22 cellular contexts compared by ENCODE assay signal in the genomic region with DNA sequence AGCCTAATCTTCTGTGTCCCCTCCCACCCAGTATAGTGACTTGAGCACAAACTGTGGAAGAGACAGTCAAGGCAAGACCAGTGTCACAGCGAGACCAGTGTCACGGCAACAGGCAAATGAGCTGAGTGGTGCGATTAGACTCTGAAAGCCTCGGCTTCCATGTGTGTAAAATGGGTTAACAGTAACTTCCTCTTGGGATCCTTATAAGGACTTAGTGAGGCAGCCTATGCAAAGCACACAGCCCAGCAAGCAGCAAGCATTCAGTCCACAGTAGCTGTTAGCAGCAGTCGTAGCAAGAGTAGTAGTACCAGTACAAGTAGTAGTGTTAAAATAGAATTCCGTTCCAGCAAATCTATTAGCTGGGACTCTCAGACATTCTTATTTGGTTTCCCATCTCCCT.
"Had no signal": no experiment of that assay in that cellular context is flagged by ENCODE, and none has a peak within 500 bp of the region (broad histone marks: within the 10 kb centered on the region; RNA-seq: fewer than 3 reads in every experiment).

No MANE protein-coding gene starts in this region.

- ATAC-seq: gastroesophageal sphincter; stimulated activated naive B cell treated with anti-CD40 and anti-IgM and Interleukin-4, amounts not matched to agents 10 μg/mL and 1 μg/mL and 100 μg/mL, for 72 hours; WTC11 had no signal

- H3K4me1 Mint-ChIP-seq: activated CD4-positive, alpha-beta memory T cell treated with anti-CD3 and anti-CD28 coated beads, Interleukin-2, amount 10 ng/mL, durations not matched to agents 7 days and 5 days; activated CD4-positive, alpha-beta T cell treated with anti-CD3 and anti-CD28 coated beads, Interleukin-2, amount 10 ng/mL, durations not matched to agents 7 days and 5 days; immature natural killer cell; mesothelial cell of epicardium; naive B cell; stimulated activated naive B cell treated with anti-CD40 and anti-IgM and Interleukin-4, amounts not matched to agents 10 μg/mL and 1 μg/mL and 100 μg/mL, for 72 hours; WTC11 had no signal

- H3K36me3 ChIP-seq: gastroesophageal sphincter, stomach, thyroid gland had no signal

- H3K27ac Mint-ChIP-seq: activated CD4-positive, alpha-beta memory T cell treated with anti-CD3 and anti-CD28 coated beads, Interleukin-2, amount 10 ng/mL, durations not matched to agents 7 days and 5 days; activated CD4-positive, alpha-beta T cell treated with anti-CD3 and anti-CD28 coated beads, Interleukin-2, amount 10 ng/mL, durations not matched to agents 7 days and 5 days; activated naive CD8-positive, alpha-beta T cell; activated T-cell treated with anti-CD3 and anti-CD28 coated beads, Interleukin-2, amount 50 U/mL, for 24 hours; immature natural killer cell; mesothelial cell of epicardium; stimulated activated naive B cell treated with anti-CD40 and anti-IgM and Interleukin-4, amounts not matched to agents 10 μg/mL and 1 μg/mL and 100 μg/mL, for 72 hours; WTC11 had no signal

- H3K27me3 Mint-ChIP-seq: activated CD4-positive, alpha-beta memory T cell treated with anti-CD3 and anti-CD28 coated beads, Interleukin-2, amount 10 ng/mL, durations not matched to agents 7 days and 5 days; activated CD4-positive, alpha-beta T cell treated with anti-CD3 and anti-CD28 coated beads, Interleukin-2, amount 10 ng/mL, durations not matched to agents 7 days and 5 days; activated naive CD8-positive, alpha-beta T cell; activated T-cell treated with anti-CD3 and anti-CD28 coated beads, Interleukin-2, amount 50 U/mL, for 24 hours; naive B cell; stimulated activated naive B cell treated with anti-CD40 and anti-IgM and Interleukin-4, amounts not matched to agents 10 μg/mL and 1 μg/mL and 100 μg/mL, for 72 hours had no signal

- DNase-seq: activated CD4-positive, alpha-beta memory T cell treated with anti-CD3 and anti-CD28 coated beads, Interleukin-2, amount 10 ng/mL, durations not matched to agents 7 days and 5 days; activated CD4-positive, alpha-beta T cell treated with anti-CD3 and anti-CD28 coated beads for 1 hour; activated CD4-positive, alpha-beta T cell treated with anti-CD3 and anti-CD28 coated beads, Interleukin-2, amount 10 ng/mL, durations not matched to agents 7 days and 5 days; activated CD8-positive, alpha-beta memory T cell treated with anti-CD3 and anti-CD28 coated beads, Interleukin-2, amount 50 U/mL, for 48 hours; activated T-cell treated with anti-CD3 and anti-CD28 coated beads, Interleukin-2, amount 50 U/mL, for 24 hours; aorta; caudate nucleus; cortex of kidney; head of caudate nucleus; hippocampal formation; immature natural killer cell; naive B cell; stimulated activated CD4-positive, alpha-beta T cell treated with anti-CD3 and anti-CD28 coated beads, Interleukin-15, amount 100 ng/mL, for 24 hours; stimulated activated CD4-positive, alpha-beta T cell treated with anti-CD3 and anti-CD28 coated beads, Interleukin-2, amount 100 ng/mL, for 24 hours; stimulated activated naive B cell treated with anti-CD40 and anti-IgM and Interleukin-4, amounts not matched to agents 10 μg/mL and 1 μg/mL and 100 μg/mL, for 72 hours; stomach; T-helper 2 cell; thyroid gland had no signal

- H3K4me1 ChIP-seq: gastroesophageal sphincter, stomach, thyroid gland had no signal

- H3K27ac ChIP-seq: gastroesophageal sphincter, stomach, thyroid gland had no signal

- H3K27me3 ChIP-seq: gastroesophageal sphincter, stomach, thyroid gland had no signal

- H3K4me3 Mint-ChIP-seq: activated CD4-positive, alpha-beta memory T cell treated with anti-CD3 and anti-CD28 coated beads, Interleukin-2, amount 10 ng/mL, durations not matched to agents 7 days and 5 days; activated CD4-positive, alpha-beta T cell treated with anti-CD3 and anti-CD28 coated beads, Interleukin-2, amount 10 ng/mL, durations not matched to agents 7 days and 5 days; activated naive CD8-positive, alpha-beta T cell; activated T-cell treated with anti-CD3 and anti-CD28 coated beads, Interleukin-2, amount 50 U/mL, for 24 hours; immature natural killer cell; mesothelial cell of epicardium; naive B cell; stimulated activated naive B cell treated with anti-CD40 and anti-IgM and Interleukin-4, amounts not matched to agents 10 μg/mL and 1 μg/mL and 100 μg/mL, for 72 hours; WTC11 had no signal

- H3K36me3 Mint-ChIP-seq: activated naive CD8-positive, alpha-beta T cell; immature natural killer cell; mesothelial cell of epicardium; naive B cell; stimulated activated naive B cell treated with anti-CD40 and anti-IgM and Interleukin-4, amounts not matched to agents 10 μg/mL and 1 μg/mL and 100 μg/mL, for 72 hours had no signal

- H3K4me3 ChIP-seq: gastroesophageal sphincter, stomach, thyroid gland had no signal

- H3K9me3 Mint-ChIP-seq: mesothelial cell of epicardium had no signal

- H3K9me3 ChIP-seq: gastroesophageal sphincter, thyroid gland had no signal
